Comparison of ENCODE assay signal across 1 cellular context in the genomic region with DNA sequence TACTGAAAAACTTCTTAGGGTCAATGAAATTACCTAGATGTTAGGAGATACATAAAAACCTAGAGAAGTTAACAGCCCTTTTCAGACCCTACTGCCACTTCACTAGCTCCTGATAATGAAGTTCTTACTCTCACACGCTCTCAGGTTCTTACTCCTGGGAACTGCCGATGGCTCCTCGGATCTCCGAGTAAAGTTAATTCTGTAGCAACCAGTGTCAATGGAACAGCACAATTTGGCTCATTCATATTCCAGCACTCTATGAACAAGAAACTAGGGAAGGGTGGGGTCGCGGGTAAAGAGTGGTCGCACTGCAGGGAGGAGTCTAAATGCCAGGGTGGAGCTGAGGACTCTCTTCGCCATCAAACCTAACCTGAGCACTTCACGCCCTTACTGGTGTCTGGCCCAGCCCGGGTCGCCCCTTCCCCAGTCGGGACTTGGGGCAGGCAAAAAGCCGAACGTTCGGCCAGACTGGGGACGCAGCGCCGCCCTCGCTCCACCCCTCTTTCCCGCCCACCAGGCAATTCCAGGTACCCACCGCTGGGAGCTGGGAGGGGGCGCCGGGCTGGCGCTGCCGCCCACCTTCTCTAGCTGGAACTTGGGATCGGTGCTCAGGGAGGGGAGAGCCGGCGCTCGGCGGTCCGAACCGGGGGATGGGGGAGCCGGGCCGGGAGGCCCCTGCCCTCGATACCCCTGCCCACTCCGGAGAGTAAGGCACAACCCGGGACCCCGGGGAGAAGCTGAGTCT.
TF ChIP-seq lines count a peak whose summit lies in the region.

No MANE protein-coding gene starts in this region.

TF ChIP-seq in endothelial cell of umbilical vein, 7 proteins besides CTCF, POLR2A, EP300 and RAD21 (continued from another document):
- TF ChIP-seq JUN (IDR thresholded peaks at IDR 0.05; ENCODE audit: borderline replicate concordance, insufficient read depth, insufficient read length, low read depth): no peak
- no peak for TF ChIP-seq EZH2 (IDR thresholded peaks at IDR 0.05; ENCODE audit: borderline replicate concordance, low read depth, low read length, severe bottlenecking)
- TF ChIP-seq, protein P1, sequence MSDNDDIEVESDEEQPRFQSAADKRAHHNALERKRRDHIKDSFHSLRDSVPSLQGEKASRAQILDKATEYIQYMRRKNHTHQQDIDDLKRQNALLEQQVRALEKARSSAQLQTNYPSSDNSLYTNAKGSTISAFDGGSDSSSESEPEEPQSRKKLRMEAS (IDR thresholded peaks at IDR 0.05; ENCODE audit: insufficient read depth, insufficient read length): no peak
